1 cellular context compared by ENCODE assay signal in genomic region chr11:61999141-61999975, GRCh38.
TF ChIP-seq lines count a peak whose summit lies in the region.

No MANE protein-coding gene starts in this region.

TF ChIP-seq in HepG2, 621 proteins besides CTCF, POLR2A, EP300 and RAD21 (continued from another document and continues in another):
- TF ChIP-seq POLR2G (IDR thresholded peaks at IDR 0.05; ENCODE audit: low read depth, low read length) = peak; percentile 25; the same call in 1 of the 2 replicates
- no peak for TF ChIP-seq SNAPC4 (CRISPR knock-in tag; IDR thresholded peaks at IDR 0.05)
- no peak for TF ChIP-seq ZNF761 (CRISPR knock-in tag; conservative IDR thresholded peaks at IDR 0.05)
- TF ChIP-seq ZNF503 (CRISPR knock-in tag; IDR thresholded peaks at IDR 0.05) = no peak
- TF ChIP-seq ZNF3 (CRISPR knock-in tag; IDR thresholded peaks at IDR 0.05) = no peak
- TF ChIP-seq SAP130 (CRISPR knock-in tag; IDR thresholded peaks at IDR 0.05; ENCODE audit: low read depth) = no peak; the same call in 1 of the 2 replicates
- no peak for TF ChIP-seq FOXA3 (CRISPR knock-in tag; IDR thresholded peaks at IDR 0.05)
- TF ChIP-seq HNRNPLL (IDR thresholded peaks at IDR 0.05; ENCODE audit: low read depth, low read length, poor library complexity, severe bottlenecking) = no peak
- TF ChIP-seq HBP1 (CRISPR knock-in tag; IDR thresholded peaks at IDR 0.05; ENCODE audit: low read depth) = no peak
- no peak for TF ChIP-seq ZNF512 (CRISPR knock-in tag; IDR thresholded peaks at IDR 0.05)
- no peak for TF ChIP-seq NFATC3 (CRISPR knock-in tag; IDR thresholded peaks at IDR 0.05)
- no peak for TF ChIP-seq U2AF2 (IDR thresholded peaks at IDR 0.05; ENCODE audit: low read depth, low read length)
- no peak for TF ChIP-seq MYC (CRISPR knock-in tag; IDR thresholded peaks at IDR 0.05; ENCODE audit: borderline replicate concordance)
- TF ChIP-seq MED8 (CRISPR knock-in tag; IDR thresholded peaks at IDR 0.05; ENCODE audit: insufficient replicate concordance) = no peak
- TF ChIP-seq ZNF772 (CRISPR knock-in tag; IDR thresholded peaks at IDR 0.05) = no peak
- TF ChIP-seq ZNF318 (CRISPR knock-in tag; IDR thresholded peaks at IDR 0.05) = no peak
- peak; percentile 73 for TF ChIP-seq HNF4A (CRISPR knock-in tag; IDR thresholded peaks at IDR 0.05)
- no peak for TF ChIP-seq ZHX1 (CRISPR knock-in tag; IDR thresholded peaks at IDR 0.05; ENCODE audit: low read depth)
- TF ChIP-seq BHLHE40 (IDR thresholded peaks at IDR 0.05; ENCODE audit: low read length) = no peak
- no peak for TF ChIP-seq BRF2 (CRISPR knock-in tag; IDR thresholded peaks at IDR 0.05)
- TF ChIP-seq NFE2L1 (CRISPR knock-in tag; IDR thresholded peaks at IDR 0.05; ENCODE audit: borderline replicate concordance) = no peak
- no peak for TF ChIP-seq TCF7L2 (IDR thresholded peaks at IDR 0.05; ENCODE audit: low read depth, low read length)
- TF ChIP-seq NR0B2 (CRISPR knock-in tag; IDR thresholded peaks at IDR 0.05) = no peak
- no peak for TF ChIP-seq TRAFD1 (CRISPR knock-in tag; IDR thresholded peaks at IDR 0.05; ENCODE audit: borderline replicate concordance)
- no peak for TF ChIP-seq ZNF691 (CRISPR knock-in tag; IDR thresholded peaks at IDR 0.05; ENCODE audit: borderline replicate concordance, low read depth)
- TF ChIP-seq MAFK (conservative IDR thresholded peaks at IDR 0.05 in 1 of 2, IDR thresholded peaks at IDR 0.05 in 1 of 2; ENCODE audit: low read length in 2 of 2) = no peak
- no peak for TF ChIP-seq SUZ12 (IDR thresholded peaks at IDR 0.05; ENCODE audit: low read depth, low read length)
